8 cellular contexts compared by ENCODE assay signal in the genomic region with DNA sequence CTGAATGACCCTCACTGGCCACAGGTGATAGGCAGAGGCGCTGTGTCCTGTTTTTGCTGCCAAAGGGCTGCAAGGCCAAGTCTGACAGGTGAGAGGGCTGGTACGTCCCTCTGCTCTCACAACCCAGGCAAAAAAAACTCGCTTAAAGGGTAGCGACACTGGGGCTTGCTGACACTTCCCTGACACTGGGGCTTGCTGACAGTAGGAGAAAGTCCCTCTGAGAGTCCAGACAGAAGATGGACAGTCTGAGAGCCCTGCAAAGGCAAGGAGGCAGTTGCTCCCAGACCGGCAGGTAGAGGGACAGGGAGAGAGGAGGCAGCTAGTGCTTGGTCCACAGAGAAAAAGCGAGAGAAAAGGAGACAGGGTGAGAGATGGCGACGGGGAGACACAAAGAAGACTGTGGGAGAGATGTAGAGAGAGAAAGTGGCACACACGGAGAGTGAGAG. TPM values are rescaled to one million over a fixed set of nuclear protein-coding genes. Genes with fewer than 3 reads are reported as not detected.
DNase-seq lines count a peak whose midpoint lies in the region; ATAC-seq and TF ChIP-seq lines count a peak whose summit lies in the region.

No MANE protein-coding gene starts in this region.

- peak overlapping the region; percentile 0 for H3K27ac Mint-ChIP-seq in MCF 10A (ENCODE audit: low read depth, unreplicated experiment)

- H3K4me1 ChIP-seq in subcutaneous abdominal adipose tissue (ENCODE audit: control insufficient read depth in 5 of 5, insufficient read depth in 5 of 5, low read length in 5 of 5), result peaks cover 10 to 46% (median 35%) of the 10 kb centered on the region in 5 donors

- peaks cover 28% of the 10 kb centered on the region for H3K4me1 Mint-ChIP-seq in MCF 10A (ENCODE audit: insufficient read depth, unreplicated experiment)

- H3K36me3 Mint-ChIP-seq in MCF 10A (ENCODE audit: insufficient read depth, unreplicated experiment), result no peaks in the 10 kb centered on the region

- intact Hi-C loops in MCF 10A (cut with micrococcal nuclease), result loop anchor here (1.0 to 10.0 kb wide), 2 partner anchors 188 to 456 kb away; no protein-coding TSS in a partner anchor
- intact Hi-C loops in left colon (cut with DNase I, micrococcal nuclease), result loop anchor here in 1 of 2 donors (10.0 kb wide), 1 partner anchor 96 kb away; no protein-coding TSS in a partner anchor

- H3K27me3 Mint-ChIP-seq in MCF 10A (ENCODE audit: insufficient read depth, unreplicated experiment), result no peaks in the 10 kb centered on the region

- no TSS peak for BruUV-seq in MCF 10A (replicated peaks; lab: Mats Ljungman, UMichigan)

- H3K9me3 Mint-ChIP-seq in MCF 10A (ENCODE audit: unreplicated experiment), result no peaks in the 10 kb centered on the region

- POLR2A ChIA-PET in MCF 10A (lab: Yijun Ruan, JAX), result interaction anchor here (0.7 to 5.1 kb wide), 17 partner anchors 11 to 426 kb away, joined by 3 to 32 read pairs (median 4); partner anchors contain the start of gene APPL1

- H3K36me3 ChIP-seq in subcutaneous abdominal adipose tissue (ENCODE audit: control insufficient read depth in 5 of 5, insufficient read depth in 5 of 5, low read length in 5 of 5), result no peaks in the 10 kb centered on the region

- H3K9ac ChIP-seq in subcutaneous abdominal adipose tissue (ENCODE audit: low read length in 5 of 5), result peak overlapping the region; percentile 68 to 92 (median 86)

- no peaks in the 10 kb centered on the region for H3K27me3 ChIP-seq in subcutaneous abdominal adipose tissue (ENCODE audit: control insufficient read depth in 5 of 5, insufficient read depth in 4 of 5, low read length in 5 of 5)

- H3K9me3 ChIP-seq in subcutaneous abdominal adipose tissue (ENCODE audit: control insufficient read depth in 5 of 5, low read length in 5 of 5), result no peaks in the 10 kb centered on the region

- CTCF ChIA-PET in MCF 10A (lab: Yijun Ruan, JAX), result interaction anchor here (0.6 to 11.7 kb wide), 33 partner anchors 9 to 719 kb away, joined by 3 to 197 read pairs (median 7); no protein-coding TSS in a partner anchor

- peak overlapping the region; percentile 30 for H3K27ac ChIP-seq in subcutaneous abdominal adipose tissue (ENCODE audit: low read depth, low read length)

- H3K4me3 ChIP-seq in subcutaneous abdominal adipose tissue (ENCODE audit: low read depth in 1 of 5, low read length in 5 of 5), result peak overlapping the region; percentile 88 to 99 (median 93)

- peak; percentile 36 for DNase-seq in NCI-H82 (lab: John Stamatoyannopoulos, UW)
- no peak for DNase-seq in NCI-H82 treated with DMSO at 0.1 percent for 48 hours (lab: John Stamatoyannopoulos, UW; ENCODE audit: unreplicated experiment)
- DNase-seq in NCI-H69 (lab: John Stamatoyannopoulos, UW), result peak; percentile 55
- DNase-seq in MCF 10A (ENCODE audit: unreplicated experiment), result peak; percentile 35
- no peak for DNase-seq in left colon
- no peak for DNase-seq in SW480 (ENCODE audit: low spot score)

- peak overlapping the region; percentile 78 for H3K4me3 Mint-ChIP-seq in MCF 10A (ENCODE audit: unreplicated experiment)

- no peak for TF ChIP-seq CTCF in MCF 10A (IDR thresholded peaks at IDR 0.05; ENCODE audit: unreplicated experiment)

- ATAC-seq in left colon, result peak; percentile 1
- ATAC-seq in HG03571 (IDR thresholded peaks at IDR 0.05; ENCODE audit: unreplicated experiment), result no peak

RNA-seq across cellular contexts. Expression of gene ARHGEF3, which starts 0.6 kb away (rescaled TPM):
- 10.6 and 13.1 TPM in 2 replicates for total RNA-seq in MCF 10A (2022)
- total RNA-seq in left colon, result 10 to 100 TPM; 14.8 to 20.0 TPM

Comparison
In these comparisons a context has a peak if more than half of its experiments do, and no peak if none do; other contexts are left out.
1. DNase-seq: peak in NCI-H82 (single experiment), NCI-H69 (single experiment) and MCF 10A (single experiment); none in NCI-H82 treated with DMSO at 0.1 percent for 48 hours (single experiment), left colon (0 of 2) and SW480 (single experiment).